ENCODE assay signal across 26 cellular contexts in genomic region chr4:7984286-7984925, GRCh38.
"Had no signal": no experiment of that assay in that cellular context is flagged by ENCODE, and none has a peak within 500 bp of the region (broad histone marks: within the 10 kb centered on the region; RNA-seq: fewer than 3 reads in every experiment).

No MANE protein-coding gene starts in this region.

- H2AFZ ChIP-seq: neural progenitor cell had no signal

- H3K27ac ChIP-seq: breast epithelium, left lung, neural progenitor cell, suprapubic skin, uterus had no signal

- DNase-seq: activated CD4-positive, alpha-beta T cell treated with anti-CD3 and anti-CD28 coated beads for 36 hours; activated CD4-positive, alpha-beta T cell treated with anti-CD3 and anti-CD28 coated beads, Interleukin-2, amount 50 U/mL, for 48 hours; activated CD8-positive, alpha-beta memory T cell treated with anti-CD3 and anti-CD28 coated beads, Interleukin-2, amount 50 U/mL, for 48 hours; activated effector memory CD4-positive, alpha-beta T cell treated with Interleukin-2 at 50 U/mL for 16 hours; activated naive CD4-positive, alpha-beta T cell treated with anti-CD3 and anti-CD28 coated beads for 36 hours; activated naive CD8-positive, alpha-beta T cell treated with anti-CD3 and anti-CD28 coated beads, Interleukin-2, amount 10 ng/mL, durations not matched to agents 7 days and 5 days; activated T-cell treated with anti-CD3 and anti-CD28 coated beads, Interleukin-2, amount 50 U/mL, for 4 hours; amniotic stem cell; effector CD4-positive, alpha-beta T cell; erythroblast; foreskin fibroblast; kidney; naive thymus-derived CD4-positive, alpha-beta T cell; retina; stimulated activated CD4-positive, alpha-beta T cell treated with anti-CD3 and anti-CD28 coated beads, Interleukin-4, amount 100 ng/mL, for 4 hours; stimulated activated naive CD8-positive, alpha-beta T cell treated with anti-CD3 and anti-CD28 coated beads, Interleukin-15, amount 100 ng/mL, for 72 hours; T-helper 1 cell; T1000; trophoblast cell; uterus had no signal

- H3K27me3 ChIP-seq: breast epithelium, left lung, neural progenitor cell, suprapubic skin, uterus had no signal

- H3K4me2 ChIP-seq: neural progenitor cell had no signal

- H3K36me3 ChIP-seq: breast epithelium, left lung, neural progenitor cell, suprapubic skin, uterus had no signal

- H3K4me1 ChIP-seq: breast epithelium, left lung, neural progenitor cell, suprapubic skin, uterus had no signal

- H3K9me3 ChIP-seq: breast epithelium, left lung, suprapubic skin, uterus had no signal

- ATAC-seq: activated CD4-positive, alpha-beta T cell treated with anti-CD3 and anti-CD28 coated beads for 36 hours; activated T-cell treated with anti-CD3 and anti-CD28 coated beads, Interleukin-2, amount 50 U/mL, for 4 hours; left lung; naive thymus-derived CD4-positive, alpha-beta T cell; stimulated activated naive CD8-positive, alpha-beta T cell treated with anti-CD3 and anti-CD28 coated beads, Interleukin-15, amount 100 ng/mL, for 72 hours; WTC11 had no signal

- H3K9ac ChIP-seq: neural progenitor cell had no signal

- H3K4me3 ChIP-seq: breast epithelium, left lung, lung, neural progenitor cell, suprapubic skin, uterus had no signal
